In genomic region chr15:75693501-75694240, GRCh38 we compare ENCODE assay signal across 10 cellular contexts. TPM values are rescaled to one million over a fixed set of nuclear protein-coding genes. Genes with fewer than 3 reads are reported as not detected.
DNase-seq lines count a peak whose midpoint lies in the region; ATAC-seq, FAIRE-seq and TF ChIP-seq lines count a peak whose summit lies in the region.
"Had no signal": no experiment of that assay in that cellular context is flagged by ENCODE, and none has a peak within 500 bp of the region (broad histone marks: within the 10 kb centered on the region; RNA-seq: fewer than 3 reads in every experiment).

No MANE protein-coding gene starts in this region.

- intact Hi-C loops in HepG2 (cut with micrococcal nuclease; ENCODE audit: unreplicated experiment) (no loop called here), right lobe of liver (cut with DNase I) (no loop called here), K562 (cut with micrococcal nuclease) (loop anchor here (1.0 kb wide), 2 partner anchors 25 to 65 kb away; no protein-coding TSS in a partner anchor)

- H3K4me1 ChIP-seq in HepG2 (ENCODE audit: insufficient read depth, low read length) (peaks cover 23% of the 10 kb centered on the region), right lobe of liver (no peaks in the 10 kb centered on the region), K562 (replicated peaks in 1 of 2; ENCODE audit: control insufficient read depth in 2 of 2, insufficient read depth in 2 of 2, low read length in 2 of 2) (peaks cover 19 to 48% of the 10 kb centered on the region in 2 experiments)

- in situ Hi-C loops in HepG2 (cut with HindIII; ENCODE audit: extremely low pct_ligation_motif_present, low pct_unique_long_range_greater_than_20kb) (no loop called here), K562 (cut with MboI) (no loop called here)

- peak overlapping the region; percentile 74 for H3K4me2 ChIP-seq in HepG2 (ENCODE audit: low read depth, low read length)
- peak overlapping the region; percentile 50; the same call in 1 of the 2 replicates for H3K4me2 ChIP-seq in K562 (ENCODE audit: insufficient read depth, low read length)

- H3K27me3 ChIP-seq in HepG2 (ENCODE audit: control insufficient read depth in 1 of 2, insufficient read depth in 2 of 2, low read length in 2 of 2) (peaks cover 11 to 46% of the 10 kb centered on the region in 2 experiments; a peak in 4 of 5 replicates), right lobe of liver (no peaks in the 10 kb centered on the region), K562 (ENCODE audit: control insufficient read depth in 2 of 2, insufficient read depth in 2 of 2, low read length in 2 of 2) (peaks cover 0 to 5% of the 10 kb centered on the region in 2 experiments; a peak in 1 of 5 replicates), layer of hippocampus (ENCODE audit: control insufficient read depth, insufficient read depth, low read length) (no peaks in the 10 kb centered on the region)

- no peak for FAIRE-seq in HepG2 (lab: Jason Lieb, UNC)
- no peak for FAIRE-seq in K562 (lab: Jason Lieb, UNC)

- H2AFZ ChIP-seq in HepG2 (ENCODE audit: low read length) (no peak overlapping the region), K562 (ENCODE audit: low read depth, low read length) (peak overlapping the region; percentile 22; the same call in 1 of the 2 replicates)

- H3K4me3 ChIP-seq in HepG2 (replicated peaks in 1 of 3; ENCODE audit: insufficient read depth in 1 of 3, low read depth in 2 of 3, low read length in 3 of 3): peak overlapping the region in 1 of 3 experiments; percentile 50; a peak in 1 of 6 replicates
- no peak overlapping the region for H3K4me3 ChIP-seq in right lobe of liver
- no peak overlapping the region for H3K4me3 ChIP-seq in K562

- BruUV-seq in HepG2 (replicated peaks; lab: Mats Ljungman, UMichigan) (no TSS peak), K562 (replicated peaks; lab: Mats Ljungman, UMichigan) (no TSS peak)

- H3K79me2 ChIP-seq in HepG2 (ENCODE audit: insufficient read depth, low read length) (no peaks in the 10 kb centered on the region), K562 (ENCODE audit: control insufficient read depth, insufficient read depth, low read length) (no peaks in the 10 kb centered on the region)

- no peak for DNase-seq in HepG2 (ENCODE audit: low spot score)
- no peak for DNase-seq in right lobe of liver
- DNase-seq in K562 (ENCODE audit: extremely low read depth in 1 of 4, low spot score in 3 of 4): peak in 1 of 4 experiments; percentile 26
- DNase-seq in activated naive CD4-positive, alpha-beta T cell treated with anti-CD3 and anti-CD28 coated beads, Interleukin-2, amount 50 U/mL, for 16 hours: no peak
- DNase-seq in cerebellar cortex (ENCODE audit: low spot score): no peak
- no peak for DNase-seq in activated T-cell treated with anti-CD3 and anti-CD28 coated beads, Interleukin-2, amount 50 U/mL, for 1 hour
- DNase-seq in RKO (ENCODE audit: low spot score): no peak
- DNase-seq: stimulated activated CD4-positive, alpha-beta T cell treated with anti-CD3 and anti-CD28 coated beads, Interleukin-15, amount 100 ng/mL, for 24 hours had no signal

- H3K36me3 ChIP-seq in HepG2 (replicated peaks in 1 of 2; ENCODE audit: control insufficient read depth in 1 of 2, insufficient read depth in 2 of 2, low read length in 2 of 2): no peaks in the 10 kb centered on the region
- H3K36me3 ChIP-seq in right lobe of liver: no peaks in the 10 kb centered on the region
- H3K36me3 ChIP-seq in K562 (ENCODE audit: control insufficient read depth, insufficient read depth, low read length): no peaks in the 10 kb centered on the region

- TF ChIP-seq CTCF in HepG2 (CRISPR knock-in tag; IDR thresholded peaks at IDR 0.05): no peak
- TF ChIP-seq CTCF in right lobe of liver (IDR thresholded peaks at IDR 0.05): no peak
- TF ChIP-seq CTCF in K562 (IDR thresholded peaks at IDR 0.05 in 2 of 3, conservative IDR thresholded peaks at IDR 0.05 in 1 of 3; ENCODE audit: insufficient read depth in 2 of 3, low read depth in 1 of 3, low read length in 3 of 3): no peak

- no peak overlapping the region for H3K27ac ChIP-seq in HepG2 (ENCODE audit: extremely low read length, insufficient read depth, low read length)
- no peak overlapping the region for H3K27ac ChIP-seq in right lobe of liver
- H3K27ac ChIP-seq in K562 (ENCODE audit: extremely low read depth, low read depth, low read length): no peak overlapping the region
- H3K27ac ChIP-seq in layer of hippocampus (ENCODE audit: low read depth, low read length): peak overlapping the region; percentile 48

- H3K9ac ChIP-seq in HepG2 (ENCODE audit: insufficient read depth, low read depth, low read length) (no peak overlapping the region), K562 (ENCODE audit: insufficient read depth in 1 of 2, low read depth in 2 of 2, low read length in 2 of 2) (peak overlapping the region in 1 of 2 experiments; percentile 7; a peak in 2 of 4 replicates)

- H3K9me1 ChIP-seq in K562 (ENCODE audit: control insufficient read depth, insufficient read depth, low read length): no peaks in the 10 kb centered on the region

- WGBS in HepG2 (ENCODE audit: low lambda C conversion rate): 53% methylated on average over 6 of the region's 14 CpGs
- WGBS in right lobe of liver (ENCODE audit: insufficient coverage, low coverage, low lambda C conversion rate, missing lambda C conversion rate): 36% methylated on average over 5 of the region's 14 CpGs
- WGBS in K562 (ENCODE audit: insufficient coverage, low coverage, missing lambda C conversion rate): 32% methylated on average over 14 of the region's 14 CpGs

- TF ChIP-seq EP300 in HepG2 (IDR thresholded peaks at IDR 0.05; ENCODE audit: low read depth in 2 of 2, low read length in 2 of 2) (no peak), HepG2 (CRISPR knock-in tag; IDR thresholded peaks at IDR 0.05; ENCODE audit: borderline replicate concordance) (no peak), K562 (IDR thresholded peaks at IDR 0.05; ENCODE audit: low read length) (no peak)

- H3K9me3 ChIP-seq in HepG2 (ENCODE audit: low read length) (no peaks in the 10 kb centered on the region), right lobe of liver (no peaks in the 10 kb centered on the region), K562 (replicated peaks; ENCODE audit: control insufficient read depth, insufficient read depth, low read depth, low read length) (no peaks in the 10 kb centered on the region)

- POLR2A ChIA-PET in HepG2 (lab: Yijun Ruan, JAX): interaction anchor here (1.5 kb wide), 1 partner anchor 326 kb away, joined by 5 read pairs; the partner anchor contains the start of gene MAN2C1
- POLR2A ChIA-PET in K562 (lab: Yijun Ruan, JAX): no interaction called here

- TF ChIP-seq POLR2A in HepG2 (IDR thresholded peaks at IDR 0.05; ENCODE audit: insufficient read depth in 1 of 2, low read depth in 2 of 2, low read length in 2 of 2) (no peak), right lobe of liver (IDR thresholded peaks at IDR 0.05) (no peak), K562 (conservative IDR thresholded peaks at IDR 0.05) (no peak)

- TF ChIP-seq RAD21 in HepG2 (CRISPR knock-in tag; IDR thresholded peaks at IDR 0.05) (no peak), K562 (CRISPR knock-in tag; conservative IDR thresholded peaks at IDR 0.05 in 1 of 2, IDR thresholded peaks at IDR 0.05 in 1 of 2) (no peak)

- CTCF ChIA-PET in HepG2 (lab: Yijun Ruan, JAX; ENCODE audit: low intra/inter-chr PET ratio, low total read pairs): no interaction called here
- CTCF ChIA-PET in K562 (lab: Yijun Ruan, JAX; ENCODE audit: low intra/inter-chr PET ratio): no interaction called here

- no peaks in the 10 kb centered on the region for H4K20me1 ChIP-seq in HepG2 (ENCODE audit: insufficient read depth, low read length)
- peaks cover 7% of the 10 kb centered on the region; the same call in 1 of the 2 replicates for H4K20me1 ChIP-seq in K562 (replicated peaks; ENCODE audit: control insufficient read depth, insufficient read depth, low read length)

- ATAC-seq in HepG2 (no peak), right lobe of liver (no peak), K562 (no peak)

RNA-seq across cellular contexts. Expression of gene CSPG4, which starts 19.0 kb away (rescaled TPM):
- total RNA-seq in HepG2 (2016; rRNA removed; fragmentation: Illumina TruSeq; extraction: Trizol): 0.03 and 0.04 TPM in 2 replicates
- not detected in 2 replicates for total RNA-seq in HepG2 (2016; cell fraction: cytosol; rRNA removed; fragmentation: Illumina TruSeq; extraction: Trizol; ENCODE audit: low read depth)
- 0.01 and 0.02 TPM in 2 replicates for total RNA-seq in HepG2 (2016; cell fraction: insoluble cytoplasmic fraction; rRNA removed; fragmentation: Illumina TruSeq; extraction: Trizol)
- total RNA-seq in HepG2 (2016; cell fraction: membrane; rRNA removed; fragmentation: Illumina TruSeq; extraction: Trizol): not detected in 2 replicates
- total RNA-seq in HepG2 (2016; cell fraction: nucleus; rRNA removed; fragmentation: Illumina TruSeq; extraction: Trizol): 0.06 and 0.09 TPM in 2 replicates
- 0.01 and 0.03 TPM in 2 replicates for polyA plus RNA-seq in HepG2 (2011; rRNA removed)
- polyA plus RNA-seq in HepG2 (2011; cell fraction: cytosol; rRNA removed): 0.01 TPM in 2 replicates
- polyA plus RNA-seq in HepG2 (2011; cell fraction: nucleus; rRNA removed): 0.14 and 0.19 TPM in 2 replicates
- polyA plus RNA-seq in HepG2 (2012): 0.03 and 0.04 TPM in 2 replicates
- not detected in 2 replicates for polyA plus RNA-seq in HepG2 (2016; cell fraction: cytosol; fragmentation: Illumina TruSeq; extraction: Trizol; ENCODE audit: low read depth)
- polyA plus RNA-seq in HepG2 (2016; cell fraction: insoluble cytoplasmic fraction; fragmentation: Illumina TruSeq; extraction: Trizol; ENCODE audit: low read depth): not detected in 2 replicates
- not detected in 2 replicates for polyA plus RNA-seq in HepG2 (2016; cell fraction: membrane; fragmentation: Illumina TruSeq; extraction: Trizol; ENCODE audit: low read depth)
- polyA plus RNA-seq in HepG2 (2016; cell fraction: nucleus; fragmentation: Illumina TruSeq; extraction: Trizol; ENCODE audit: insufficient read depth, low read depth): not detected in 2 replicates
- 0.08 and 24.5 TPM in 2 replicates for polyA minus RNA-seq in HepG2 (2011; rRNA and poly(A)+ RNA removed; ENCODE audit: low replicate concordance)
- 0.18 TPM in 1 of 2 replicates, not detected in the other for polyA minus RNA-seq in HepG2 (2011; cell fraction: cytosol; rRNA and poly(A)+ RNA removed)
- 0.12 and 0.13 TPM in 2 replicates for polyA minus RNA-seq in HepG2 (2011; cell fraction: nucleus; rRNA and poly(A)+ RNA removed)
- total RNA-seq in right lobe of liver: under 1 TPM; 0.12 to 0.29 (median 0.20) TPM
- total RNA-seq in K562 (2011; cell fraction: chromatin; rRNA removed; ENCODE audit: low replicate concordance): 0.07 and 1.1 TPM in 2 replicates
- total RNA-seq in K562 (2011; cell fraction: nucleolus; rRNA removed): 0.39 and 1.2 TPM in 2 replicates
- 0.22 and 0.23 TPM in 2 replicates for total RNA-seq in K562 (2011; cell fraction: nucleoplasm; rRNA removed)
- total RNA-seq in K562 (2014; rRNA removed): 0.08 TPM in 1 of 2 replicates, not detected in the other
- total RNA-seq in K562 (2014; rRNA removed; fragmentation: Illumina TruSeq; extraction: Trizol): not detected in 2 replicates
- total RNA-seq in K562 (2015; rRNA removed; fragmentation: Illumina TruSeq; extraction: Trizol): under 0.01 TPM in 1 of 2 replicates, not detected in the other
- total RNA-seq in K562 (2021): 0.07 TPM in 2 replicates
- polyA plus RNA-seq in K562 (2011; rRNA removed): 0.04 and 0.08 TPM in 2 replicates
- 0.06 and 0.16 TPM in 2 replicates for polyA plus RNA-seq in K562 (2011; cell fraction: cytosol; rRNA removed)
- 0.21 and 0.73 TPM in 2 replicates for polyA plus RNA-seq in K562 (2011; cell fraction: nucleus; rRNA removed)
- 0.10 and 0.32 TPM in 2 replicates for polyA plus RNA-seq in K562 (2012)
- 0.01 and 0.03 TPM in 2 replicates for polyA plus RNA-seq in K562 (2014; fragmentation: Illumina TruSeq; extraction: Trizol)
- not detected for polyA plus RNA-seq in K562 (2014; fragmentation: Nextera tagmentation; extraction: Ambion mirVana)
- not detected in 2 replicates for polyA plus RNA-seq in K562 (2014; rRNA removed)
- 0.09 and 0.11 TPM in 2 replicates for polyA minus RNA-seq in K562 (2011; rRNA and poly(A)+ RNA removed)
- 0.29 and 0.73 TPM in 2 replicates for polyA minus RNA-seq in K562 (2011; cell fraction: cytosol; rRNA and poly(A)+ RNA removed)
- polyA minus RNA-seq in K562 (2011; cell fraction: nucleus; rRNA and poly(A)+ RNA removed): 0.33 and 0.40 TPM in 2 replicates
- polyA plus RNA-seq: CD14-positive monocyte had no signal

RNA-seq across cellular contexts. Expression of gene SNX33, which starts 46.0 kb away (rescaled TPM):
- total RNA-seq in HepG2 (2016; rRNA removed; fragmentation: Illumina TruSeq; extraction: Trizol): 10.8 and 11.0 TPM in 2 replicates
- total RNA-seq in HepG2 (2016; cell fraction: cytosol; rRNA removed; fragmentation: Illumina TruSeq; extraction: Trizol; ENCODE audit: low read depth): 0.71 and 0.91 TPM in 2 replicates
- 7.9 and 10.3 TPM in 2 replicates for total RNA-seq in HepG2 (2016; cell fraction: insoluble cytoplasmic fraction; rRNA removed; fragmentation: Illumina TruSeq; extraction: Trizol)
- 3.9 and 4.8 TPM in 2 replicates for total RNA-seq in HepG2 (2016; cell fraction: membrane; rRNA removed; fragmentation: Illumina TruSeq; extraction: Trizol)
- 10.1 and 11.4 TPM in 2 replicates for total RNA-seq in HepG2 (2016; cell fraction: nucleus; rRNA removed; fragmentation: Illumina TruSeq; extraction: Trizol)
- 11.6 and 18.9 TPM in 2 replicates for polyA plus RNA-seq in HepG2 (2011; rRNA removed)
- 9.3 and 11.8 TPM in 2 replicates for polyA plus RNA-seq in HepG2 (2011; cell fraction: cytosol; rRNA removed)
- polyA plus RNA-seq in HepG2 (2011; cell fraction: nucleus; rRNA removed): 50.4 and 52.6 TPM in 2 replicates
- 12.7 and 13.6 TPM in 2 replicates for polyA plus RNA-seq in HepG2 (2012)
- polyA plus RNA-seq in HepG2 (2016; cell fraction: cytosol; fragmentation: Illumina TruSeq; extraction: Trizol; ENCODE audit: low read depth): 0.63 and 0.86 TPM in 2 replicates
- 9.7 and 12.3 TPM in 2 replicates for polyA plus RNA-seq in HepG2 (2016; cell fraction: insoluble cytoplasmic fraction; fragmentation: Illumina TruSeq; extraction: Trizol; ENCODE audit: low read depth)
- polyA plus RNA-seq in HepG2 (2016; cell fraction: membrane; fragmentation: Illumina TruSeq; extraction: Trizol; ENCODE audit: low read depth): 2.5 and 3.6 TPM in 2 replicates
- polyA plus RNA-seq in HepG2 (2016; cell fraction: nucleus; fragmentation: Illumina TruSeq; extraction: Trizol; ENCODE audit: insufficient read depth, low read depth): 19.1 and 19.2 TPM in 2 replicates
- 26.7 and 38.9 TPM in 2 replicates for polyA minus RNA-seq in HepG2 (2011; rRNA and poly(A)+ RNA removed; ENCODE audit: low replicate concordance)
- 13.9 and 19.9 TPM in 2 replicates for polyA minus RNA-seq in HepG2 (2011; cell fraction: cytosol; rRNA and poly(A)+ RNA removed)
- 21.4 and 25.6 TPM in 2 replicates for polyA minus RNA-seq in HepG2 (2011; cell fraction: nucleus; rRNA and poly(A)+ RNA removed)
- total RNA-seq in right lobe of liver: 10 to 100 TPM; 12.0 to 17.2 (median 14.2) TPM
- 12.7 and 30.2 TPM in 2 replicates for total RNA-seq in K562 (2011; cell fraction: chromatin; rRNA removed; ENCODE audit: low replicate concordance)
- 20.0 and 22.7 TPM in 2 replicates for total RNA-seq in K562 (2011; cell fraction: nucleolus; rRNA removed)
- total RNA-seq in K562 (2011; cell fraction: nucleoplasm; rRNA removed): 17.2 and 19.9 TPM in 2 replicates
- 10.0 and 13.0 TPM in 2 replicates for total RNA-seq in K562 (2014; rRNA removed)
- 4.3 and 4.7 TPM in 2 replicates for total RNA-seq in K562 (2014; rRNA removed; fragmentation: Illumina TruSeq; extraction: Trizol)
- total RNA-seq in K562 (2015; rRNA removed; fragmentation: Illumina TruSeq; extraction: Trizol): 8.3 and 8.8 TPM in 2 replicates
- 14.1 and 14.8 TPM in 2 replicates for total RNA-seq in K562 (2021)
- 7.9 and 8.2 TPM in 2 replicates for polyA plus RNA-seq in K562 (2011; rRNA removed)
- 9.2 and 11.6 TPM in 2 replicates for polyA plus RNA-seq in K562 (2011; cell fraction: cytosol; rRNA removed)
- 16.8 and 25.3 TPM in 2 replicates for polyA plus RNA-seq in K562 (2011; cell fraction: nucleus; rRNA removed)
- polyA plus RNA-seq in K562 (2012): 11.0 and 16.8 TPM in 2 replicates
- polyA plus RNA-seq in K562 (2014; fragmentation: Illumina TruSeq; extraction: Trizol): 10.1 TPM in 2 replicates
- 1 to 10 TPM; 1.4 to 1.8 TPM for polyA plus RNA-seq in K562 (2014; fragmentation: Nextera tagmentation; extraction: Ambion mirVana)
- 7.5 and 8.3 TPM in 2 replicates for polyA plus RNA-seq in K562 (2014; rRNA removed)
- 10.9 and 12.8 TPM in 2 replicates for polyA minus RNA-seq in K562 (2011; rRNA and poly(A)+ RNA removed)
- 11.5 and 12.8 TPM in 2 replicates for polyA minus RNA-seq in K562 (2011; cell fraction: cytosol; rRNA and poly(A)+ RNA removed)
- polyA minus RNA-seq in K562 (2011; cell fraction: nucleus; rRNA and poly(A)+ RNA removed): 10.5 and 12.7 TPM in 2 replicates

RNA-seq across cellular contexts. Expression of gene IMP3, which starts 53.6 kb away (rescaled TPM):
- total RNA-seq in HepG2 (2016; rRNA removed; fragmentation: Illumina TruSeq; extraction: Trizol): 143 and 165 TPM in 2 replicates
- total RNA-seq in HepG2 (2016; cell fraction: cytosol; rRNA removed; fragmentation: Illumina TruSeq; extraction: Trizol; ENCODE audit: low read depth): 53.3 and 58.3 TPM in 2 replicates
- total RNA-seq in HepG2 (2016; cell fraction: insoluble cytoplasmic fraction; rRNA removed; fragmentation: Illumina TruSeq; extraction: Trizol): 140 and 190 TPM in 2 replicates
- total RNA-seq in HepG2 (2016; cell fraction: membrane; rRNA removed; fragmentation: Illumina TruSeq; extraction: Trizol): 89.4 and 101 TPM in 2 replicates
- 53.0 and 64.9 TPM in 2 replicates for total RNA-seq in HepG2 (2016; cell fraction: nucleus; rRNA removed; fragmentation: Illumina TruSeq; extraction: Trizol)
- polyA plus RNA-seq in HepG2 (2011; rRNA removed): 38.3 and 40.4 TPM in 2 replicates
- 55.6 and 80.6 TPM in 2 replicates for polyA plus RNA-seq in HepG2 (2011; cell fraction: cytosol; rRNA removed)
- polyA plus RNA-seq in HepG2 (2011; cell fraction: nucleus; rRNA removed): 36.4 and 36.8 TPM in 2 replicates
- 33.6 and 51.6 TPM in 2 replicates for polyA plus RNA-seq in HepG2 (2012)
- polyA plus RNA-seq in HepG2 (2016; cell fraction: cytosol; fragmentation: Illumina TruSeq; extraction: Trizol; ENCODE audit: low read depth): 32.6 and 40.1 TPM in 2 replicates
- polyA plus RNA-seq in HepG2 (2016; cell fraction: insoluble cytoplasmic fraction; fragmentation: Illumina TruSeq; extraction: Trizol; ENCODE audit: low read depth): 146 and 162 TPM in 2 replicates
- 51.8 and 60.0 TPM in 2 replicates for polyA plus RNA-seq in HepG2 (2016; cell fraction: membrane; fragmentation: Illumina TruSeq; extraction: Trizol; ENCODE audit: low read depth)
- polyA plus RNA-seq in HepG2 (2016; cell fraction: nucleus; fragmentation: Illumina TruSeq; extraction: Trizol; ENCODE audit: insufficient read depth, low read depth): 76.9 and 83.4 TPM in 2 replicates
- 38.2 and 47.6 TPM in 2 replicates for polyA minus RNA-seq in HepG2 (2011; rRNA and poly(A)+ RNA removed; ENCODE audit: low replicate concordance)
- polyA minus RNA-seq in HepG2 (2011; cell fraction: cytosol; rRNA and poly(A)+ RNA removed): 32.0 and 35.4 TPM in 2 replicates
- 17.8 and 21.0 TPM in 2 replicates for polyA minus RNA-seq in HepG2 (2011; cell fraction: nucleus; rRNA and poly(A)+ RNA removed)
- 100 to 1,000 TPM in 2 of 6 experiments, 10 to 100 TPM in 4; 37.7 to 192 (median 44.4) TPM for total RNA-seq in right lobe of liver
- 30.2 and 42.6 TPM in 2 replicates for total RNA-seq in K562 (2011; cell fraction: chromatin; rRNA removed; ENCODE audit: low replicate concordance)
- 67.6 and 76.2 TPM in 2 replicates for total RNA-seq in K562 (2011; cell fraction: nucleolus; rRNA removed)
- total RNA-seq in K562 (2011; cell fraction: nucleoplasm; rRNA removed): 56.2 and 65.3 TPM in 2 replicates
- total RNA-seq in K562 (2014; rRNA removed): 140 and 159 TPM in 2 replicates
- 74.4 and 74.6 TPM in 2 replicates for total RNA-seq in K562 (2014; rRNA removed; fragmentation: Illumina TruSeq; extraction: Trizol)
- 87.6 and 93.6 TPM in 2 replicates for total RNA-seq in K562 (2015; rRNA removed; fragmentation: Illumina TruSeq; extraction: Trizol)
- total RNA-seq in K562 (2021): 113 and 124 TPM in 2 replicates
- 58.5 and 68.3 TPM in 2 replicates for polyA plus RNA-seq in K562 (2011; rRNA removed)
- polyA plus RNA-seq in K562 (2011; cell fraction: cytosol; rRNA removed): 92.2 and 249 TPM in 2 replicates
- polyA plus RNA-seq in K562 (2011; cell fraction: nucleus; rRNA removed): 55.6 and 61.8 TPM in 2 replicates
- polyA plus RNA-seq in K562 (2012): 84.1 and 118 TPM in 2 replicates
- polyA plus RNA-seq in K562 (2014; fragmentation: Illumina TruSeq; extraction: Trizol): 44.5 and 47.1 TPM in 2 replicates
- 10 to 100 TPM; 14.5 to 15.5 TPM for polyA plus RNA-seq in K562 (2014; fragmentation: Nextera tagmentation; extraction: Ambion mirVana)
- 160 and 161 TPM in 2 replicates for polyA plus RNA-seq in K562 (2014; rRNA removed)
- polyA minus RNA-seq in K562 (2011; rRNA and poly(A)+ RNA removed): 15.4 and 19.4 TPM in 2 replicates
- polyA minus RNA-seq in K562 (2011; cell fraction: cytosol; rRNA and poly(A)+ RNA removed): 32.6 and 34.2 TPM in 2 replicates
- 26.5 and 42.5 TPM in 2 replicates for polyA minus RNA-seq in K562 (2011; cell fraction: nucleus; rRNA and poly(A)+ RNA removed)
